In genomic region chr1:150876111-150876434, GRCh38 we compare ENCODE assay signal across 1 cellular context.
TF ChIP-seq lines count a peak whose summit lies in the region.

No MANE protein-coding gene starts in this region.

TF ChIP-seq in HepG2, 621 proteins besides CTCF, POLR2A, EP300 and RAD21 (continued from another document and continues in another):
- TF ChIP-seq CC2D1A (CRISPR knock-in tag; IDR thresholded peaks at IDR 0.05) (no peak), PRPF4 (IDR thresholded peaks at IDR 0.05; ENCODE audit: low read depth, low read length, poor library complexity, severe bottlenecking) (no peak), ZNF615 (CRISPR knock-in tag; IDR thresholded peaks at IDR 0.05; ENCODE audit: borderline replicate concordance) (no peak), ZNF468 (CRISPR knock-in tag; IDR thresholded peaks at IDR 0.05) (no peak), ZNF557 (CRISPR knock-in tag; IDR thresholded peaks at IDR 0.05) (no peak), BRD4 (CRISPR knock-in tag; IDR thresholded peaks at IDR 0.05) (no peak), ZNF652 (CRISPR knock-in tag; IDR thresholded peaks at IDR 0.05; ENCODE audit: borderline replicate concordance, low read depth) (peak; percentile 98), ZNF430 (CRISPR knock-in tag; IDR thresholded peaks at IDR 0.05) (no peak), SRSF9 (IDR thresholded peaks at IDR 0.05; ENCODE audit: borderline replicate concordance, insufficient read depth, low read depth, low read length, poor library complexity, severe bottlenecking) (no peak), CEBPG (CRISPR knock-in tag; IDR thresholded peaks at IDR 0.05) (no peak), RBM39 (IDR thresholded peaks at IDR 0.05; ENCODE audit: low read depth, low read length, poor library complexity, severe bottlenecking) (peak; percentile 9), YEATS4 (CRISPR knock-in tag; IDR thresholded peaks at IDR 0.05; ENCODE audit: borderline replicate concordance) (peak; percentile 24; the same call in 1 of the 2 replicates), HINFP (CRISPR knock-in tag; IDR thresholded peaks at IDR 0.05; ENCODE audit: low read depth) (no peak), ZNF232 (CRISPR knock-in tag; IDR thresholded peaks at IDR 0.05; ENCODE audit: borderline replicate concordance) (0 out of 2 replicates have a peak, but pooled peaks have one; percentile 34), SUZ12 (IDR thresholded peaks at IDR 0.05; ENCODE audit: low read depth, low read length) (no peak), POLR2AphosphoS2 (IDR thresholded peaks at IDR 0.05; ENCODE audit: low read depth, low read length) (no peak), KLF16 (CRISPR knock-in tag; IDR thresholded peaks at IDR 0.05) (no peak), ZNF607 (CRISPR knock-in tag; IDR thresholded peaks at IDR 0.05; ENCODE audit: borderline replicate concordance) (no peak), NCOA2 (CRISPR knock-in tag; IDR thresholded peaks at IDR 0.05) (0 out of 2 replicates have a peak, but pooled peaks have one; percentile 14), FOSL2 (CRISPR knock-in tag; IDR thresholded peaks at IDR 0.05) (no peak), GTF3A (CRISPR knock-in tag; conservative IDR thresholded peaks at IDR 0.05) (no peak), ZNF510 (CRISPR knock-in tag; IDR thresholded peaks at IDR 0.05; ENCODE audit: low read depth) (no peak), MTF2 (CRISPR knock-in tag; IDR thresholded peaks at IDR 0.05; ENCODE audit: borderline replicate concordance) (no peak), NFE2 (CRISPR knock-in tag; IDR thresholded peaks at IDR 0.05) (no peak), ZBTB7B (CRISPR knock-in tag; IDR thresholded peaks at IDR 0.05) (peak; percentile 44; the same call in 1 of the 2 replicates), IRF9 (CRISPR knock-in tag; IDR thresholded peaks at IDR 0.05; ENCODE audit: borderline replicate concordance) (0 out of 2 replicates have a peak, but pooled peaks have one; percentile 13), ZNF30 (CRISPR knock-in tag; IDR thresholded peaks at IDR 0.05) (no peak), SP1 (IDR thresholded peaks at IDR 0.05) (no peak), SP1 (CRISPR knock-in tag; IDR thresholded peaks at IDR 0.05) (no peak), ETV5 (CRISPR knock-in tag; IDR thresholded peaks at IDR 0.05; ENCODE audit: borderline replicate concordance) (no peak), MTF1 (CRISPR knock-in tag; IDR thresholded peaks at IDR 0.05) (no peak), RFX5 (IDR thresholded peaks at IDR 0.05; ENCODE audit: low read depth, low read length) (no peak), POGK (CRISPR knock-in tag; conservative IDR thresholded peaks at IDR 0.05) (peak; percentile 25; the same call in 1 of the 2 replicates), KLF15 (CRISPR knock-in tag; IDR thresholded peaks at IDR 0.05; ENCODE audit: borderline replicate concordance) (no peak), ZNF816 (CRISPR knock-in tag; IDR thresholded peaks at IDR 0.05; ENCODE audit: borderline replicate concordance) (0 out of 2 replicates have a peak, but pooled peaks have one; percentile 13), GABPB1 (CRISPR knock-in tag; IDR thresholded peaks at IDR 0.05) (no peak), KMT2A (CRISPR knock-in tag; IDR thresholded peaks at IDR 0.05) (0 out of 2 replicates have a peak, but pooled peaks have one; percentile 54), PLSCR1 (CRISPR knock-in tag; IDR thresholded peaks at IDR 0.05; ENCODE audit: borderline replicate concordance) (no peak), ZMAT5 (CRISPR knock-in tag; IDR thresholded peaks at IDR 0.05; ENCODE audit: borderline replicate concordance, low read depth) (no peak), ZNF546 (CRISPR knock-in tag; conservative IDR thresholded peaks at IDR 0.05) (no peak), ZNF788 (CRISPR knock-in tag; IDR thresholded peaks at IDR 0.05; ENCODE audit: borderline replicate concordance) (0 out of 2 replicates have a peak, but pooled peaks have one; percentile 1), RBM22 (optimal IDR thresholded peaks at IDR 0.05; ENCODE audit: low read length) (no peak), ZNF354B (CRISPR knock-in tag; IDR thresholded peaks at IDR 0.05) (no peak; the same call in 1 of the 2 replicates), SMAD1 (CRISPR knock-in tag; IDR thresholded peaks at IDR 0.05; ENCODE audit: borderline replicate concordance, low read depth) (no peak), ZNF879 (CRISPR knock-in tag; IDR thresholded peaks at IDR 0.05) (no peak), TARDBP (CRISPR knock-in tag; IDR thresholded peaks at IDR 0.05) (0 out of 2 replicates have a peak, but pooled peaks have one; percentile 7), ZNF256 (CRISPR knock-in tag; conservative IDR thresholded peaks at IDR 0.05) (no peak), JUNB (CRISPR knock-in tag; IDR thresholded peaks at IDR 0.05; ENCODE audit: borderline replicate concordance) (no peak)
- TF ChIP-seq, protein P1, sequence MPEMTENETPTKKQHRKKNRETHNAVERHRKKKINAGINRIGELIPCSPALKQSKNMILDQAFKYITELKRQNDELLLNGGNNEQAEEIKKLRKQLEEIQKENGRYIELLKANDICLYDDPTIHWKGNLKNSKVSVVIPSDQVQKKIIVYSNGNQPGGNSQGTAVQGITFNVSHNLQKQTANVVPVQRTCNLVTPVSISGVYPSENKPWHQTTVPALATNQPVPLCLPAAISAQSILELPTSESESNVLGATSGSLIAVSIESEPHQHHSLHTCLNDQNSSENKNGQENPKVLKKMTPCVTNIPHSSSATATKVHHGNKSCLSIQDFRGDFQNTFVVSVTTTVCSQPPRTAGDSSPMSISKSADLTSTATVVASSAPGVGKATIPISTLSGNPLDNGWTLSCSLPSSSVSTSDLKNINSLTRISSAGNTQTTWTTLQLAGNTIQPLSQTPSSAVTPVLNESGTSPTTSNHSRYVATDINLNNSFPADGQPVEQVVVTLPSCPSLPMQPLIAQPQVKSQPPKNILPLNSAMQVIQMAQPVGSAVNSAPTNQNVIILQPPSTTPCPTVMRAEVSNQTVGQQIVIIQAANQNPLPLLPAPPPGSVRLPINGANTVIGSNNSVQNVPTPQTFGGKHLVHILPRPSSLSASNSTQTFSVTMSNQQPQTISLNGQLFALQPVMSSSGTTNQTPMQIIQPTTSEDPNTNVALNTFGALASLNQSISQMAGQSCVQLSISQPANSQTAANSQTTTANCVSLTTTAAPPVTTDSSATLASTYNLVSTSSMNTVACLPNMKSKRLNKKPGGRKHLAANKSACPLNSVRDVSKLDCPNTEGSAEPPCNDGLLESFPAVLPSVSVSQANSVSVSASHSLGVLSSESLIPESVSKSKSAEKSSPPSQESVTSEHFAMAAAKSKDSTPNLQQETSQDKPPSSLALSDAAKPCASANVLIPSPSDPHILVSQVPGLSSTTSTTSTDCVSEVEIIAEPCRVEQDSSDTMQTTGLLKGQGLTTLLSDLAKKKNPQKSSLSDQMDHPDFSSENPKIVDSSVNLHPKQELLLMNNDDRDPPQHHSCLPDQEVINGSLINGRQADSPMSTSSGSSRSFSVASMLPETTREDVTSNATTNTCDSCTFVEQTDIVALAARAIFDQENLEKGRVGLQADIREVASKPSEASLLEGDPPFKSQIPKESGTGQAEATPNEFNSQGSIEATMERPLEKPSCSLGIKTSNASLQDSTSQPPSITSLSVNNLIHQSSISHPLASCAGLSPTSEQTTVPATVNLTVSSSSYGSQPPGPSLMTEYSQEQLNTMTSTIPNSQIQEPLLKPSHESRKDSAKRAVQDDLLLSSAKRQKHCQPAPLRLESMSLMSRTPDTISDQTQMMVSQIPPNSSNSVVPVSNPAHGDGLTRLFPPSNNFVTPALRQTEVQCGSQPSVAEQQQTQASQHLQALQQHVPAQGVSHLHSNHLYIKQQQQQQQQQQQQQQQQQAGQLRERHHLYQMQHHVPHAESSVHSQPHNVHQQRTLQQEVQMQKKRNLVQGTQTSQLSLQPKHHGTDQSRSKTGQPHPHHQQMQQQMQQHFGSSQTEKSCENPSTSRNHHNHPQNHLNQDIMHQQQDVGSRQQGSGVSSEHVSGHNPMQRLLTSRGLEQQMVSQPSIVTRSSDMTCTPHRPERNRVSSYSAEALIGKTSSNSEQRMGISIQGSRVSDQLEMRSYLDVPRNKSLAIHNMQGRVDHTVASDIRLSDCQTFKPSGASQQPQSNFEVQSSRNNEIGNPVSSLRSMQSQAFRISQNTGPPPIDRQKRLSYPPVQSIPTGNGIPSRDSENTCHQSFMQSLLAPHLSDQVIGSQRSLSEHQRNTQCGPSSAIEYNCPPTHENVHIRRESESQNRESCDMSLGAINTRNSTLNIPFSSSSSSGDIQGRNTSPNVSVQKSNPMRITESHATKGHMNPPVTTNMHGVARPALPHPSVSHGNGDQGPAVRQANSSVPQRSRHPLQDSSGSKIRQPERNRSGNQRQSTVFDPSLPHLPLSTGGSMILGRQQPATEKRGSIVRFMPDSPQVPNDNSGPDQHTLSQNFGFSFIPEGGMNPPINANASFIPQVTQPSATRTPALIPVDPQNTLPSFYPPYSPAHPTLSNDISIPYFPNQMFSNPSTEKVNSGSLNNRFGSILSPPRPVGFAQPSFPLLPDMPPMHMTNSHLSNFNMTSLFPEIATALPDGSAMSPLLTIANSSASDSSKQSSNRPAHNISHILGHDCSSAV (CRISPR knock-in tag; IDR thresholded peaks at IDR 0.05; ENCODE audit: borderline replicate concordance) = no peak
- TF ChIP-seq, protein P2, sequence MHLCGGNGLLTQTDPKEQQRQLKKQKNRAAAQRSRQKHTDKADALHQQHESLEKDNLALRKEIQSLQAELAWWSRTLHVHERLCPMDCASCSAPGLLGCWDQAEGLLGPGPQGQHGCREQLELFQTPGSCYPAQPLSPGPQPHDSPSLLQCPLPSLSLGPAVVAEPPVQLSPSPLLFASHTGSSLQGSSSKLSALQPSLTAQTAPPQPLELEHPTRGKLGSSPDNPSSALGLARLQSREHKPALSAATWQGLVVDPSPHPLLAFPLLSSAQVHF (CRISPR knock-in tag; IDR thresholded peaks at IDR 0.05) = no peak
- TF ChIP-seq, protein P3, sequence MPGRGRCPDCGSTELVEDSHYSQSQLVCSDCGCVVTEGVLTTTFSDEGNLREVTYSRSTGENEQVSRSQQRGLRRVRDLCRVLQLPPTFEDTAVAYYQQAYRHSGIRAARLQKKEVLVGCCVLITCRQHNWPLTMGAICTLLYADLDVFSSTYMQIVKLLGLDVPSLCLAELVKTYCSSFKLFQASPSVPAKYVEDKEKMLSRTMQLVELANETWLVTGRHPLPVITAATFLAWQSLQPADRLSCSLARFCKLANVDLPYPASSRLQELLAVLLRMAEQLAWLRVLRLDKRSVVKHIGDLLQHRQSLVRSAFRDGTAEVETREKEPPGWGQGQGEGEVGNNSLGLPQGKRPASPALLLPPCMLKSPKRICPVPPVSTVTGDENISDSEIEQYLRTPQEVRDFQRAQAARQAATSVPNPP (CRISPR knock-in tag; IDR thresholded peaks at IDR 0.05) = no peak
- TF ChIP-seq, protein P4, sequence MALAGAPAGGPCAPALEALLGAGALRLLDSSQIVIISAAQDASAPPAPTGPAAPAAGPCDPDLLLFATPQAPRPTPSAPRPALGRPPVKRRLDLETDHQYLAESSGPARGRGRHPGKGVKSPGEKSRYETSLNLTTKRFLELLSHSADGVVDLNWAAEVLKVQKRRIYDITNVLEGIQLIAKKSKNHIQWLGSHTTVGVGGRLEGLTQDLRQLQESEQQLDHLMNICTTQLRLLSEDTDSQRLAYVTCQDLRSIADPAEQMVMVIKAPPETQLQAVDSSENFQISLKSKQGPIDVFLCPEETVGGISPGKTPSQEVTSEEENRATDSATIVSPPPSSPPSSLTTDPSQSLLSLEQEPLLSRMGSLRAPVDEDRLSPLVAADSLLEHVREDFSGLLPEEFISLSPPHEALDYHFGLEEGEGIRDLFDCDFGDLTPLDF (CRISPR knock-in tag; IDR thresholded peaks at IDR 0.05) = 0 out of 2 replicates have a peak, but pooled peaks have one; percentile 36
- TF ChIP-seq, protein P5, sequence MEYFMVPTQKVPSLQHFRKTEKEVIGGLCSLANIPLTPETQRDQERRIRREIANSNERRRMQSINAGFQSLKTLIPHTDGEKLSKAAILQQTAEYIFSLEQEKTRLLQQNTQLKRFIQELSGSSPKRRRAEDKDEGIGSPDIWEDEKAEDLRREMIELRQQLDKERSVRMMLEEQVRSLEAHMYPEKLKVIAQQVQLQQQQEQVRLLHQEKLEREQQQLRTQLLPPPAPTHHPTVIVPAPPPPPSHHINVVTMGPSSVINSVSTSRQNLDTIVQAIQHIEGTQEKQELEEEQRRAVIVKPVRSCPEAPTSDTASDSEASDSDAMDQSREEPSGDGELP (IDR thresholded peaks at IDR 0.05; ENCODE audit: borderline replicate concordance, low read depth) = no peak
